In the genomic region with DNA sequence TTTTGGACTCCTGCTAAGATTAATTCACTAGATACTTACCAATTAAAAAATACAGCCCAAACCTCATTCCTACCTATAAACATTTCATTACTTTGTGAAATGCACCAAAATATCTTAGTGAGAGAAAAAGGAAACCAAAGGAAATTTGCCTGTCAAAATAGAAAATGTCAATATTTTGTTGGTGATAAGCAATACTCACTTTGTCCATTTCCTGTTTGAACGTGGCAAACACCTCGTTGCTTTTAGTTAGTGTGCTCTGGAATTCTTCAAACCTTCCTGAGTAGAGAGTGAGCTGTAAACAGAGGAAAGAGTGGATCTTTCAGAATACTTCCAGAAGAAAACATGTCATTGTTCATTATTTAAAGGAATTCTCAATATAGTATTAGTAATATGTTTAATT, we compare ENCODE assay signal across 28 cellular contexts. TPM values are rescaled to one million over a fixed set of nuclear protein-coding genes. Genes with fewer than 3 reads are reported as not detected.
A peak's percentile ranks its signal among the peaks of the same experiment; 100 is the strongest.
DNase-seq lines count a peak whose midpoint lies in the region; ATAC-seq and TF ChIP-seq lines count a peak whose summit lies in the region.
"Had no signal": no experiment of that assay in that cellular context is flagged by ENCODE, and none has a peak within 500 bp of the region (broad histone marks: within the 10 kb centered on the region; RNA-seq: fewer than 3 reads in every experiment).

No MANE protein-coding gene starts in this region.

- peaks cover 41% of the 10 kb centered on the region for H3K4me1 Mint-ChIP-seq in T-helper 1 cell treated with Interleukin-12 subunit alpha and Interleukin-12 subunit beta and Interleukin-4 antibody, amounts not matched to agents 30 μg/mL and 1 μg/mL, for 36 hours (ENCODE audit: low read depth)
- peaks cover 34% of the 10 kb centered on the region for H3K4me1 Mint-ChIP-seq in CD8-positive, alpha-beta T cell (ENCODE audit: low read depth)
- H3K4me1 Mint-ChIP-seq in activated naive CD8-positive, alpha-beta T cell treated with anti-CD3 and anti-CD28 coated beads, Interleukin-2, amount 10 ng/mL, durations not matched to agents 7 days and 5 days, result peaks cover 32% of the 10 kb centered on the region
- H3K4me1 Mint-ChIP-seq in naive thymus-derived CD8-positive, alpha-beta T cell, result peaks cover 32 to 44% (median 38%) of the 10 kb centered on the region in 4 donors
- H3K4me1 Mint-ChIP-seq: endodermal cell had no signal

- intact Hi-C loops in CD8-positive, alpha-beta T cell (cut with DNase I, micrococcal nuclease), result no loop called here

- H3K4me3 Mint-ChIP-seq in T-helper 1 cell treated with Interleukin-12 subunit alpha and Interleukin-12 subunit beta and Interleukin-4 antibody, amounts not matched to agents 30 μg/mL and 1 μg/mL, for 36 hours, result no peak overlapping the region
- peak overlapping the region; percentile 62 for H3K4me3 Mint-ChIP-seq in CD8-positive, alpha-beta T cell
- peak overlapping the region; percentile 69 for H3K4me3 Mint-ChIP-seq in activated naive CD8-positive, alpha-beta T cell treated with anti-CD3 and anti-CD28 coated beads, Interleukin-2, amount 10 ng/mL, durations not matched to agents 7 days and 5 days
- peak overlapping the region in 7 of 10 donors; percentile 4 to 61 (median 40) for H3K4me3 Mint-ChIP-seq in naive thymus-derived CD8-positive, alpha-beta T cell
- H3K4me3 Mint-ChIP-seq: activated B cell treated with CpG ODN at 0.5 μM for 24 hours, endodermal cell, nephron had no signal

- H3K9me3 ChIP-seq in CD8-positive, alpha-beta T cell (ENCODE audit: low read length), result no peaks in the 10 kb centered on the region
- H3K9me3 ChIP-seq: esophagus squamous epithelium, lower lobe of right lung, spleen had no signal

- TF ChIP-seq CTCF in CD8-positive, alpha-beta T cell (IDR thresholded peaks at IDR 0.05), result no peak

- CTCF ChIA-PET in CD8-positive, alpha-beta T cell (lab: Charles Lee), result interaction anchor here (0.7 kb wide), 1 partner anchor 329 kb away, joined by 3 read pairs; no protein-coding TSS in a partner anchor

- H3K36me3 ChIP-seq in CD8-positive, alpha-beta T cell (ENCODE audit: insufficient read depth, low read length), result no peaks in the 10 kb centered on the region
- H3K36me3 ChIP-seq in H7 (replicated peaks; ENCODE audit: control insufficient read depth, insufficient read depth, low read length), result no peaks in the 10 kb centered on the region
- H3K36me3 ChIP-seq: esophagus squamous epithelium, lower lobe of right lung had no signal

- peak overlapping the region; percentile 79 for H3K27ac Mint-ChIP-seq in T-helper 1 cell treated with Interleukin-12 subunit alpha and Interleukin-12 subunit beta and Interleukin-4 antibody, amounts not matched to agents 30 μg/mL and 1 μg/mL, for 36 hours
- no peak overlapping the region for H3K27ac Mint-ChIP-seq in CD8-positive, alpha-beta T cell
- peak overlapping the region; percentile 78 for H3K27ac Mint-ChIP-seq in activated naive CD8-positive, alpha-beta T cell treated with anti-CD3 and anti-CD28 coated beads, Interleukin-2, amount 10 ng/mL, durations not matched to agents 7 days and 5 days
- H3K27ac Mint-ChIP-seq in naive thymus-derived CD8-positive, alpha-beta T cell, result peak overlapping the region in 2 of 10 donors; percentile 28 to 41
- H3K27ac Mint-ChIP-seq: activated B cell treated with CpG ODN at 0.5 μM for 24 hours; activated naive CD4-positive, alpha-beta T cell treated with anti-CD3 and anti-CD28 coated beads, Interleukin-2, amount 50 U/mL, for 72 hours; endodermal cell; nephron had no signal

- no peak for ATAC-seq in CD8-positive, alpha-beta T cell
- ATAC-seq in activated naive CD8-positive, alpha-beta T cell treated with anti-CD3 and anti-CD28 coated beads, Interleukin-2, amount 10 ng/mL, durations not matched to agents 7 days and 5 days (ENCODE audit: low read depth), result no peak
- ATAC-seq in naive thymus-derived CD8-positive, alpha-beta T cell, result no peak
- no peak for ATAC-seq in GM21423 (IDR thresholded peaks at IDR 0.05; ENCODE audit: unreplicated experiment)
- ATAC-seq: activated naive CD4-positive, alpha-beta T cell treated with anti-CD3 and anti-CD28 coated beads, Interleukin-2, amount 50 U/mL, for 72 hours; lower lobe of right lung; right cardiac atrium had no signal

- no peaks in the 10 kb centered on the region for H3K27me3 ChIP-seq in CD8-positive, alpha-beta T cell (ENCODE audit: insufficient read depth, low read length)
- no peaks in the 10 kb centered on the region for H3K27me3 ChIP-seq in H7 (ENCODE audit: control insufficient read depth, insufficient read depth, low read length)
- H3K27me3 ChIP-seq: esophagus squamous epithelium, spleen had no signal

- no peak overlapping the region for H3K27ac ChIP-seq in CD8-positive, alpha-beta T cell (ENCODE audit: low read depth, low read length)
- H3K27ac ChIP-seq: esophagus squamous epithelium, lower lobe of right lung, spleen had no signal

- H3K27me3 Mint-ChIP-seq in T-helper 1 cell treated with Interleukin-12 subunit alpha and Interleukin-12 subunit beta and Interleukin-4 antibody, amounts not matched to agents 30 μg/mL and 1 μg/mL, for 36 hours (ENCODE audit: low read depth), result no peaks in the 10 kb centered on the region
- no peaks in the 10 kb centered on the region for H3K27me3 Mint-ChIP-seq in CD8-positive, alpha-beta T cell (ENCODE audit: low read depth)
- no peaks in the 10 kb centered on the region for H3K27me3 Mint-ChIP-seq in activated naive CD8-positive, alpha-beta T cell treated with anti-CD3 and anti-CD28 coated beads, Interleukin-2, amount 10 ng/mL, durations not matched to agents 7 days and 5 days
- no peaks in the 10 kb centered on the region for H3K27me3 Mint-ChIP-seq in naive thymus-derived CD8-positive, alpha-beta T cell
- H3K27me3 Mint-ChIP-seq: activated B cell treated with CpG ODN at 0.5 μM for 24 hours had no signal

- no peak overlapping the region for H3K4me3 ChIP-seq in CD8-positive, alpha-beta T cell (ENCODE audit: low read depth, low read length)
- H3K4me3 ChIP-seq in H7 (ENCODE audit: insufficient read depth, low read depth, low read length), result no peak overlapping the region
- H3K4me3 ChIP-seq: esophagus squamous epithelium, lower lobe of right lung, spleen had no signal

- no peak for DNase-seq in T-helper 1 cell
- no peak for DNase-seq in CD8-positive, alpha-beta T cell
- no peak for DNase-seq in activated naive CD8-positive, alpha-beta T cell treated with anti-CD3 and anti-CD28 coated beads, Interleukin-2, amount 10 ng/mL, durations not matched to agents 7 days and 5 days
- no peak for DNase-seq in naive thymus-derived CD8-positive, alpha-beta T cell
- DNase-seq in NCI-H2196 treated with DMSO at 0.1 percent for 48 hours (lab: John Stamatoyannopoulos, UW; ENCODE audit: unreplicated experiment), result no peak
- no peak for DNase-seq in H7
- DNase-seq: 8988T; activated B cell treated with CpG ODN at 0.5 μM for 24 hours; activated T-cell treated with anti-CD3 and anti-CD28 coated beads, Interleukin-2, amount 50 U/mL, for 1 hour; caudate nucleus; cortex of kidney; endodermal cell; esophagus squamous epithelium; foreskin melanocyte; IMR-90; lower lobe of right lung; NCI-H1092; NCI-H187; NCI-H2171; NCI-H524; right cardiac atrium; spleen; substantia nigra had no signal

- H3K36me3 Mint-ChIP-seq in T-helper 1 cell treated with Interleukin-12 subunit alpha and Interleukin-12 subunit beta and Interleukin-4 antibody, amounts not matched to agents 30 μg/mL and 1 μg/mL, for 36 hours (ENCODE audit: low read depth), result peaks cover 4% of the 10 kb centered on the region
- H3K36me3 Mint-ChIP-seq in CD8-positive, alpha-beta T cell, result no peaks in the 10 kb centered on the region
- peaks cover 2% of the 10 kb centered on the region for H3K36me3 Mint-ChIP-seq in activated naive CD8-positive, alpha-beta T cell treated with anti-CD3 and anti-CD28 coated beads, Interleukin-2, amount 10 ng/mL, durations not matched to agents 7 days and 5 days
- peaks cover 0 to 8% (median 3%) of the 10 kb centered on the region in 3 donors for H3K36me3 Mint-ChIP-seq in naive thymus-derived CD8-positive, alpha-beta T cell
- H3K36me3 Mint-ChIP-seq: activated naive CD4-positive, alpha-beta T cell treated with anti-CD3 and anti-CD28 coated beads, Interleukin-2, amount 50 U/mL, for 72 hours had no signal

- H3K4me1 ChIP-seq in CD8-positive, alpha-beta T cell (ENCODE audit: insufficient read depth, low read length), result peaks cover 3% of the 10 kb centered on the region

- no peaks in the 10 kb centered on the region for H3K9me3 Mint-ChIP-seq in T-helper 1 cell treated with Interleukin-12 subunit alpha and Interleukin-12 subunit beta and Interleukin-4 antibody, amounts not matched to agents 30 μg/mL and 1 μg/mL, for 36 hours
- no peaks in the 10 kb centered on the region for H3K9me3 Mint-ChIP-seq in CD8-positive, alpha-beta T cell
- no peaks in the 10 kb centered on the region for H3K9me3 Mint-ChIP-seq in activated naive CD8-positive, alpha-beta T cell treated with anti-CD3 and anti-CD28 coated beads, Interleukin-2, amount 10 ng/mL, durations not matched to agents 7 days and 5 days
- no peaks in the 10 kb centered on the region for H3K9me3 Mint-ChIP-seq in naive thymus-derived CD8-positive, alpha-beta T cell
- H3K9me3 Mint-ChIP-seq: activated B cell treated with CpG ODN at 0.5 μM for 24 hours; activated naive CD4-positive, alpha-beta T cell treated with anti-CD3 and anti-CD28 coated beads, Interleukin-2, amount 50 U/mL, for 72 hours; endodermal cell; nephron had no signal

- POLR2A ChIA-PET in CD8-positive, alpha-beta T cell (lab: Charles Lee), result no interaction called here
- POLR2A ChIA-PET in activated naive CD8-positive, alpha-beta T cell treated with anti-CD3 and anti-CD28 coated beads, Interleukin-2, amount 10 ng/mL, durations not matched to agents 7 days and 5 days (lab: Charles Lee), result no interaction called here
- POLR2A ChIA-PET in naive thymus-derived CD8-positive, alpha-beta T cell (lab: Charles Lee), result no interaction called here

RNA-seq across cellular contexts. Expression of a gene that starts 44.2 kb away (rescaled TPM):
- under 1 TPM; 0.22 to 0.72 TPM for total RNA-seq in CD8-positive, alpha-beta T cell
- under 1 TPM; 0.62 to 0.69 TPM for total RNA-seq in activated naive CD8-positive, alpha-beta T cell treated with anti-CD3 and anti-CD28 coated beads, Interleukin-2, amount 10 ng/mL, durations not matched to agents 7 days and 5 days
- total RNA-seq in naive thymus-derived CD8-positive, alpha-beta T cell, result 1 to 10 TPM in 1 of 2 experiments, under 1 TPM in 1; 0.96 to 1.7 TPM
- under 1 TPM in 2 of 3 donors, not detected in 1; 0.11 to 0.65 TPM for polyA plus RNA-seq in naive thymus-derived CD8-positive, alpha-beta T cell
- total RNA-seq in H7 (2014; rRNA removed; shearing (Covaris generic)), result not detected in 2 replicates
- total RNA-seq: endodermal cell, osteocyte had no signal
